ENCODE assay signal across 12 cellular contexts in genomic region chr12:52370906-52371608, GRCh38. TPM values are rescaled to one million over a fixed set of nuclear protein-coding genes. Genes with fewer than 3 reads are reported as not detected.
DNase-seq lines count a peak whose midpoint lies in the region; ATAC-seq and TF ChIP-seq lines count a peak whose summit lies in the region.
"Had no signal": no experiment of that assay in that cellular context is flagged by ENCODE, and none has a peak within 500 bp of the region (broad histone marks: within the 10 kb centered on the region; RNA-seq: fewer than 3 reads in every experiment).

No MANE protein-coding gene starts in this region.

- TF ChIP-seq CTCF in coronary artery (IDR thresholded peaks at IDR 0.05) (no peak), kidney epithelial cell (IDR thresholded peaks at IDR 0.05; ENCODE audit: insufficient read depth, low read length, poor library complexity, severe bottlenecking) (no peak)

- ATAC-seq in HG03045 (IDR thresholded peaks at IDR 0.05; ENCODE audit: unreplicated experiment), result no peak
- ATAC-seq: left lobe of liver had no signal

- DNase-seq in GM04503 (ENCODE audit: low read depth) (peak; percentile 70), coronary artery (ENCODE audit: low spot score) (peak; percentile 89), kidney epithelial cell (ENCODE audit: low read depth) (peak; percentile 28), retina (no peak), SKM-1 (lab: John Stamatoyannopoulos, UW; ENCODE audit: unreplicated experiment) (no peak), COLO668 (lab: John Stamatoyannopoulos, UW; ENCODE audit: unreplicated experiment) (no peak)
- DNase-seq: NCI-H446 treated with DMSO at 0.1 percent for 48 hours had no signal

- peaks cover 9% of the 10 kb centered on the region for H3K4me1 ChIP-seq in skeletal muscle satellite cell (ENCODE audit: control insufficient read depth, insufficient read depth, low read length)

- H3K9ac ChIP-seq in skeletal muscle satellite cell (ENCODE audit: low read depth, low read length), result no peak overlapping the region

- H3K9me3 ChIP-seq in skeletal muscle satellite cell (replicated peaks; ENCODE audit: low read length), result no peaks in the 10 kb centered on the region

- H3K27me3 ChIP-seq in kidney epithelial cell (ENCODE audit: control insufficient read depth, insufficient read depth, low read length) (peaks cover 11% of the 10 kb centered on the region), skeletal muscle satellite cell (ENCODE audit: control insufficient read depth, insufficient read depth, low read length) (peaks cover 50% of the 10 kb centered on the region)

- no peaks in the 10 kb centered on the region for H3K36me3 ChIP-seq in kidney epithelial cell (ENCODE audit: control insufficient read depth, insufficient read depth, low read length)
- H3K36me3 ChIP-seq in skeletal muscle satellite cell (ENCODE audit: insufficient read depth, low read length), result no peaks in the 10 kb centered on the region

- H3K27ac ChIP-seq in coronary artery, result peak overlapping the region; percentile 75 to 88
- H3K27ac ChIP-seq: HL-60 had no signal

- H3K4me3 ChIP-seq in coronary artery (no peak overlapping the region), kidney epithelial cell (ENCODE audit: low read depth, low read length) (no peak overlapping the region), skeletal muscle satellite cell (ENCODE audit: low read length) (no peak overlapping the region)

- H3K4me2 ChIP-seq in skeletal muscle satellite cell (ENCODE audit: low read length), result peak overlapping the region; percentile 60

RNA-seq across cellular contexts. Expression of gene KRT85, which starts 3.8 kb away (rescaled TPM):
- not detected in 2 replicates for total RNA-seq in kidney epithelial cell
- not detected in 2 replicates for total RNA-seq in skeletal muscle satellite cell (2012; rRNA removed)
- total RNA-seq: left lobe of liver; T-helper 1 cell treated with Interleukin-12 subunit alpha and Interleukin-12 subunit beta and Interleukin-4 antibody, amounts not matched to agents 30 ng/mL and 1 ng/mL, for 36 hours had no signal

RNA-seq across cellular contexts. Expression of gene KRT84, which starts 14.4 kb away (rescaled TPM):
- total RNA-seq in kidney epithelial cell, result not detected in 2 replicates
- not detected in 2 replicates for total RNA-seq in skeletal muscle satellite cell (2012; rRNA removed)
- total RNA-seq: left lobe of liver; T-helper 1 cell treated with Interleukin-12 subunit alpha and Interleukin-12 subunit beta and Interleukin-4 antibody, amounts not matched to agents 30 ng/mL and 1 ng/mL, for 36 hours had no signal

RNA-seq across cellular contexts. Expression of gene KRT82, which starts 35.1 kb away (rescaled TPM):
- total RNA-seq in kidney epithelial cell, result not detected in 2 replicates
- not detected in 2 replicates for total RNA-seq in skeletal muscle satellite cell (2012; rRNA removed)
- total RNA-seq: left lobe of liver; T-helper 1 cell treated with Interleukin-12 subunit alpha and Interleukin-12 subunit beta and Interleukin-4 antibody, amounts not matched to agents 30 ng/mL and 1 ng/mL, for 36 hours had no signal

RNA-seq across cellular contexts. Expression of gene KRT83, which starts 49.9 kb away (rescaled TPM):
- total RNA-seq in kidney epithelial cell, result not detected in 2 replicates
- total RNA-seq in skeletal muscle satellite cell (2012; rRNA removed), result not detected in 2 replicates
- total RNA-seq: left lobe of liver; T-helper 1 cell treated with Interleukin-12 subunit alpha and Interleukin-12 subunit beta and Interleukin-4 antibody, amounts not matched to agents 30 ng/mL and 1 ng/mL, for 36 hours had no signal

Comparison
In these comparisons a context has a peak if more than half of its experiments do, and no peak if none do; other contexts are left out.
1. DNase-seq: peak in GM04503 (single experiment), coronary artery (single experiment) and kidney epithelial cell (single experiment); none in retina (single experiment), SKM-1 (single experiment) and COLO668 (single experiment).